In the genomic region with DNA sequence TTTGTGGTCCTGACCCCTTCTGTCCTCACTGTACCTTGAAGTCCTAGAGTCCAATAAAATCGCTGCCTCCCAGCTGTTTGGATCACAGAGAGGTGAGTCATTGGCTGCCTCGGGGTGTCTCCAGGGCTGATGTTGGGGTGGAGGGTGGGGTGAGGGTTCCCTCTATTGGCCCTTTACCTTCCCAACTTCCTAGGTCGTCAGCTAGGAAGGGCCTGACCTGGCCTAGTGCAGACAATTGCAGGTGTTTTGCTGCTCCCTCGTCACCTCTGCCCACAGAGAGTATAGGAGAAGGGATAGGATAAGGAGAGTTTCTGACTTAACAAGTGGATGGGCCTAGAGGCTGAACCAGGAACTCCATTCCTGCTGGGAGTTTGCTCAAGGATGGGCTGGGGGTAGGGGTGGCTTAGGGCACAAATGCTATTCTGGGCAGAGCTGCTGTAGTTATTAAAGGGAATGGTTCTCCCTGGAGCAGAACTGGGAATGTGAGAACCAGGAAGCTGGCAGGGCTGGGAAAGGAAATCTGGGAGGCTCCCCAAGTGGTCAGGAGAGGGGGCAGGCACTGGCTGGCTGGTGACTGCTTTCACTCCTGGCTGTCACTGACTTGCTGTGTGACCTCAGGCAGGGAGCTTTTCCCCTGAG, we compare ENCODE assay signal across 1 cellular context.
TF ChIP-seq lines count a peak whose summit lies in the region.

No MANE protein-coding gene starts in this region.

TF ChIP-seq in HEK293, 187 proteins besides CTCF, POLR2A, EP300 and RAD21 (continued from another document):
- no peak for TF ChIP-seq ZNF214 (tag by site-specific recombination; IDR thresholded peaks at IDR 0.05; ENCODE audit: borderline replicate concordance)
- peak; percentile 10; the same call in 1 of the 2 replicates for TF ChIP-seq GLIS1 (tag by site-specific recombination; IDR thresholded peaks at IDR 0.05)
- TF ChIP-seq, protein P1, sequence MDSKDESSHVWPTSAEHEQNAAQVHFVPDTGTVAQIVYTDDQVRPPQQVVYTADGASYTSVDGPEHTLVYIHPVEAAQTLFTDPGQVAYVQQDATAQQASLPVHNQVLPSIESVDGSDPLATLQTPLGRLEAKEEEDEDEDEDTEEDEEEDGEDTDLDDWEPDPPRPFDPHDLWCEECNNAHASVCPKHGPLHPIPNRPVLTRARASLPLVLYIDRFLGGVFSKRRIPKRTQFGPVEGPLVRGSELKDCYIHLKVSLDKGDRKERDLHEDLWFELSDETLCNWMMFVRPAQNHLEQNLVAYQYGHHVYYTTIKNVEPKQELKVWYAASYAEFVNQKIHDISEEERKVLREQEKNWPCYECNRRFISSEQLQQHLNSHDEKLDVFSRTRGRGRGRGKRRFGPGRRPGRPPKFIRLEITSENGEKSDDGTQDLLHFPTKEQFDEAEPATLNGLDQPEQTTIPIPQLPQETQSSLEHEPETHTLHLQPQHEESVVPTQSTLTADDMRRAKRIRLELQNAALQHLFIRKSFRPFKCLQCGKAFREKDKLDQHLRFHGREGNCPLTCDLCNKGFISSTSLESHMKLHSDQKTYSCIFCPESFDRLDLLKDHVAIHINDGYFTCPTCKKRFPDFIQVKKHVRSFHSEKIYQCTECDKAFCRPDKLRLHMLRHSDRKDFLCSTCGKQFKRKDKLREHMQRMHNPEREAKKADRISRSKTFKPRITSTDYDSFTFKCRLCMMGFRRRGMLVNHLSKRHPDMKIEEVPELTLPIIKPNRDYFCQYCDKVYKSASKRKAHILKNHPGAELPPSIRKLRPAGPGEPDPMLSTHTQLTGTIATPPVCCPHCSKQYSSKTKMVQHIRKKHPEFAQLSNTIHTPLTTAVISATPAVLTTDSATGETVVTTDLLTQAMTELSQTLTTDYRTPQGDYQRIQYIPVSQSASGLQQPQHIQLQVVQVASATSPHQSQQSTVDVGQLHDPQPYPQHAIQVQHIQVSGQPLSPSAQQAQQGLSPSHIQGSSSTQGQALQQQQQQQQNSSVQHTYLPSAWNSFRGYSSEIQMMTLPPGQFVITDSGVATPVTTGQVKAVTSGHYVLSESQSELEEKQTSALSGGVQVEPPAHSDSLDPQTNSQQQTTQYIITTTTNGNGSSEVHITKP (tag by site-specific recombination; IDR thresholded peaks at IDR 0.05) = peak; percentile 78
- TF ChIP-seq GLIS2 (tag by site-specific recombination; IDR thresholded peaks at IDR 0.05) = no peak
- TF ChIP-seq ZNF843 (tag by site-specific recombination; IDR thresholded peaks at IDR 0.05) = no peak
- TF ChIP-seq ZNF48 (tag by site-specific recombination; IDR thresholded peaks at IDR 0.05) = no peak
TF ChIP-seq in HEK293: peak in this region for 7.
